8 cellular contexts compared by ENCODE assay signal in genomic region chrX:41923925-41924693, GRCh38. TPM values are rescaled to one million over a fixed set of nuclear protein-coding genes. Genes with fewer than 3 reads are reported as not detected.
DNase-seq lines count a peak whose midpoint lies in the region; ATAC-seq, FAIRE-seq and TF ChIP-seq lines count a peak whose summit lies in the region.

No MANE protein-coding gene starts in this region.

- H4K20me1 ChIP-seq in endothelial cell of umbilical vein (replicated peaks; ENCODE audit: control insufficient read depth, extremely low read depth, insufficient read depth, low read length) = no peaks in the 10 kb centered on the region

- no TSS peak for BruUV-seq in endothelial cell of umbilical vein (replicated peaks; lab: Mats Ljungman, UMichigan)

- H3K9me3 ChIP-seq in endothelial cell of umbilical vein (replicated peaks; ENCODE audit: control insufficient read depth, insufficient read depth, low read length) (no peaks in the 10 kb centered on the region), mononuclear cell (ENCODE audit: low read depth, low read length) (no peaks in the 10 kb centered on the region), thyroid gland (no peaks in the 10 kb centered on the region)

- dilution Hi-C loops in endothelial cell of umbilical vein (cut with MboI; ENCODE audit: extremely low pct_ligation_motif_present, low sequenced_read_pairs) = no loop called here

- no peaks in the 10 kb centered on the region for H3K9me1 ChIP-seq in endothelial cell of umbilical vein (replicated peaks; ENCODE audit: control insufficient read depth, extremely low read depth, insufficient read depth, low read length)

- CTCF ChIA-PET in endothelial cell of umbilical vein (lab: Charles Lee) = interaction anchor here (1.0 to 1.2 kb wide), 2 partner anchors 125 to 143 kb away, joined by 3 read pairs; no protein-coding TSS in a partner anchor

- POLR2A ChIA-PET in endothelial cell of umbilical vein (lab: Charles Lee) = no interaction called here

- TF ChIP-seq POLR2A in endothelial cell of umbilical vein (IDR thresholded peaks at IDR 0.05; ENCODE audit: low read depth, low read length) = no peak
- TF ChIP-seq POLR2A in thyroid gland (IDR thresholded peaks at IDR 0.05) = no peak

- FAIRE-seq in endothelial cell of umbilical vein (lab: Jason Lieb, UNC) = peak; percentile 75

- ATAC-seq in HG02798 (IDR thresholded peaks at IDR 0.05; ENCODE audit: poor library complexity, unreplicated experiment) (no peak), GM18517 (IDR thresholded peaks at IDR 0.05; ENCODE audit: unreplicated experiment) (no peak)

- no peaks in the 10 kb centered on the region for H3K36me3 ChIP-seq in endothelial cell of umbilical vein (ENCODE audit: control insufficient read depth in 2 of 2, extremely low read depth in 1 of 2, insufficient read depth in 2 of 2, low read length in 2 of 2)
- no peaks in the 10 kb centered on the region for H3K36me3 ChIP-seq in thyroid gland

- TF ChIP-seq CTCF in GM10266 (IDR thresholded peaks at IDR 0.05; ENCODE audit: control insufficient read depth, insufficient read depth, low read depth, missing control alignments) (no peak), endothelial cell of umbilical vein (IDR thresholded peaks at IDR 0.05; ENCODE audit: extremely low read depth in 1 of 2, insufficient read depth in 1 of 2, low read depth in 1 of 2, low read length in 2 of 2) (no peak), thyroid gland (IDR thresholded peaks at IDR 0.05) (no peak)

- no peaks in the 10 kb centered on the region for H3K4me1 ChIP-seq in endothelial cell of umbilical vein (ENCODE audit: control insufficient read depth, extremely low read depth, insufficient read depth, low read length)
- peaks cover 14% of the 10 kb centered on the region for H3K4me1 ChIP-seq in mononuclear cell (ENCODE audit: insufficient read depth, low read length)
- no peaks in the 10 kb centered on the region for H3K4me1 ChIP-seq in thyroid gland

- H3K27ac ChIP-seq in endothelial cell of umbilical vein (ENCODE audit: insufficient read depth, low read depth, low read length) (peak overlapping the region; percentile 21), thyroid gland (peak overlapping the region; percentile 65 to 78 (median 67))

- WGBS in thyroid gland, 2 donors = 1 to 3% methylated on average over 12 to 13 of the region's 21 CpGs

- peak overlapping the region; percentile 89 for H2AFZ ChIP-seq in endothelial cell of umbilical vein (ENCODE audit: low read depth, low read length)

- peaks cover 1% of the 10 kb centered on the region for H3K79me2 ChIP-seq in endothelial cell of umbilical vein (ENCODE audit: control insufficient read depth, insufficient read depth, low read length)

- peak overlapping the region; percentile 94 for H3K4me2 ChIP-seq in endothelial cell of umbilical vein (ENCODE audit: insufficient read depth, low read length)

- DNase-seq in GM10266 (ENCODE audit: extremely low spot score) (peak; percentile 7), NCI-H1694 (lab: John Stamatoyannopoulos, UW) (peak; percentile 73), endothelial cell of umbilical vein (ENCODE audit: low read depth, low spot score) (peak; percentile 46), thyroid gland (peak; percentile 14 to 25)
- peak; percentile 22 to 29 for DNase-seq in activated CD4-positive, alpha-beta T cell treated with anti-CD3 and anti-CD28 coated beads for 4 hours

- H3K27me3 ChIP-seq in endothelial cell of umbilical vein (ENCODE audit: control insufficient read depth in 2 of 2, insufficient read depth in 2 of 2, low read length in 2 of 2) (peaks cover 5 to 7% of the 10 kb centered on the region in 2 experiments), mononuclear cell (ENCODE audit: insufficient read depth, low read length) (no peaks in the 10 kb centered on the region), thyroid gland (no peaks in the 10 kb centered on the region)

- intact Hi-C loops in endothelial cell of umbilical vein (cut with micrococcal nuclease) (loop anchor here (2.0 to 5.0 kb wide), 5 partner anchors 103 to 1733 kb away; partner anchors contain the start of gene MAOA), thyroid gland (cut with DNase I) (no loop called here)

- peak overlapping the region; percentile 74 to 75 (median 75) for H3K4me3 ChIP-seq in endothelial cell of umbilical vein (replicated peaks in 1 of 3; ENCODE audit: insufficient read depth in 1 of 3, low read depth in 1 of 3, low read length in 3 of 3)
- H3K4me3 ChIP-seq in mononuclear cell (ENCODE audit: low read length) = peak overlapping the region; percentile 53
- peak overlapping the region in 2 of 3 donors; percentile 42 to 50 for H3K4me3 ChIP-seq in thyroid gland (replicated peaks in 1 of 3)

- H3K9ac ChIP-seq in endothelial cell of umbilical vein (replicated peaks; ENCODE audit: extremely low read depth, insufficient read depth, low read length) = peak overlapping the region; percentile 63

TF ChIP-seq in endothelial cell of umbilical vein, 7 proteins besides CTCF, POLR2A, EP300 and RAD21:
- TF ChIP-seq GATA2 (IDR thresholded peaks at IDR 0.05; ENCODE audit: insufficient read depth, insufficient read length, low read depth, low read length) (no peak), JUN (IDR thresholded peaks at IDR 0.05; ENCODE audit: borderline replicate concordance, insufficient read depth, insufficient read length, low read depth) (no peak), MAX (IDR thresholded peaks at IDR 0.05; ENCODE audit: insufficient read depth, insufficient read length) (no peak), MYC (IDR thresholded peaks at IDR 0.05; ENCODE audit: low read depth, low read length) (no peak)

RNA-seq across cellular contexts. Expression of gene CASK, which starts 0.8 kb away (rescaled TPM):
- total RNA-seq in endothelial cell of umbilical vein = 30.4 and 32.7 TPM in 2 replicates
- polyA plus RNA-seq in endothelial cell of umbilical vein = 5.7 and 6.4 TPM in 2 replicates
- polyA plus RNA-seq in endothelial cell of umbilical vein (2011; cell fraction: cytosol; rRNA removed) = 8.3 and 8.7 TPM in 2 replicates
- polyA plus RNA-seq in endothelial cell of umbilical vein (2011; cell fraction: nucleus; rRNA removed) = 10.5 and 15.5 TPM in 2 replicates
- polyA plus RNA-seq in endothelial cell of umbilical vein (2012) = 14.2 and 18.0 TPM in 2 replicates
- 21.5 and 27.8 TPM in 2 replicates for polyA minus RNA-seq in endothelial cell of umbilical vein
- polyA minus RNA-seq in endothelial cell of umbilical vein (2011; cell fraction: cytosol; rRNA and poly(A)+ RNA removed) = 23.4 TPM
- 37.6 and 43.5 TPM in 2 replicates for polyA minus RNA-seq in endothelial cell of umbilical vein (2011; cell fraction: nucleus; rRNA and poly(A)+ RNA removed)
- 26.6 TPM for total RNA-seq in mononuclear cell
- total RNA-seq in thyroid gland = 10 to 100 TPM; 33.1 to 41.6 (median 36.4) TPM

Comparison
In these comparisons a context has a peak if more than half of its experiments do, and no peak if none do; other contexts are left out.
1. DNase-seq: peak in every context shown above with its lines; median percentile 73 in NCI-H1694; 46 in endothelial cell of umbilical vein; 26 in activated CD4-positive, alpha-beta T cell treated with anti-CD3 and anti-CD28 coated beads for 4 hours; 20 in thyroid gland; 7 in GM10266.